21 cellular contexts compared by ENCODE assay signal in genomic region chr4:14234330-14234729, GRCh38.
"Had no signal": no experiment of that assay in that cellular context is flagged by ENCODE, and none has a peak within 500 bp of the region (broad histone marks: within the 10 kb centered on the region; RNA-seq: fewer than 3 reads in every experiment).

No MANE protein-coding gene starts in this region.

- H3K9me3 Mint-ChIP-seq: activated CD4-positive, alpha-beta memory T cell treated with anti-CD3 and anti-CD28 coated beads for 36 hours; activated naive CD4-positive, alpha-beta T cell treated with anti-CD3 and anti-CD28 coated beads, Interleukin-2, amount 10 ng/mL, durations not matched to agents 7 days and 5 days; activated naive CD8-positive, alpha-beta T cell treated with anti-CD3 and anti-CD28 coated beads, Interleukin-2, amount 50 U/mL, for 24 hours; memory B cell had no signal

- H3K4me3 Mint-ChIP-seq: activated B cell treated with CpG ODN at 0.5 μM for 24 hours; activated CD4-positive, alpha-beta memory T cell treated with anti-CD3 and anti-CD28 coated beads for 36 hours; activated CD4-positive, alpha-beta T cell treated with anti-CD3 and anti-CD28 coated beads for 36 hours; activated naive CD4-positive, alpha-beta T cell treated with anti-CD3 and anti-CD28 coated beads, Interleukin-2, amount 10 ng/mL, durations not matched to agents 7 days and 5 days; activated naive CD8-positive, alpha-beta T cell treated with anti-CD3 and anti-CD28 coated beads, Interleukin-2, amount 50 U/mL, for 24 hours; brain; memory B cell; natural killer cell treated with Interleukin-12 subunit alpha and Interleukin-12 subunit beta and Interleukin-15 and Interleukin-18, amount 100 ng/mL, for 72 hours had no signal

- H3K27me3 Mint-ChIP-seq: activated B cell treated with CpG ODN at 0.5 μM for 24 hours; activated CD4-positive, alpha-beta T cell treated with anti-CD3 and anti-CD28 coated beads for 36 hours; activated naive CD4-positive, alpha-beta T cell treated with anti-CD3 and anti-CD28 coated beads, Interleukin-2, amount 10 ng/mL, durations not matched to agents 7 days and 5 days; activated naive CD8-positive, alpha-beta T cell treated with anti-CD3 and anti-CD28 coated beads, Interleukin-2, amount 50 U/mL, for 24 hours; brain; memory B cell; natural killer cell treated with Interleukin-12 subunit alpha and Interleukin-12 subunit beta and Interleukin-15 and Interleukin-18, amount 100 ng/mL, for 72 hours had no signal

- DNase-seq: activated B cell treated with CpG ODN at 0.5 μM for 24 hours; activated CD4-positive, alpha-beta memory T cell treated with anti-CD3 and anti-CD28 coated beads for 36 hours; activated CD4-positive, alpha-beta T cell treated with anti-CD3 and anti-CD28 coated beads for 36 hours; activated naive CD4-positive, alpha-beta T cell treated with anti-CD3 and anti-CD28 coated beads, Interleukin-2, amount 10 ng/mL, durations not matched to agents 7 days and 5 days; activated naive CD8-positive, alpha-beta T cell treated with anti-CD3 and anti-CD28 coated beads, Interleukin-2, amount 50 U/mL, for 24 hours; activated T-cell treated with anti-CD3 and anti-CD28 coated beads, Interleukin-2, amount 50 U/mL, for 48 hours; aorta; central memory CD4-positive, alpha-beta T cell; effector memory CD4-positive, alpha-beta T cell; esophagus squamous epithelium; ovary; spleen; stimulated activated CD4-positive, alpha-beta T cell treated with anti-CD3 and anti-CD28 coated beads, Interleukin-4, amount 100 ng/mL, for 1 hour; stimulated activated naive CD4-positive, alpha-beta T cell treated with Interleukin-2 at 50 U/mL for 16 hours; T-helper 9 cell; upper lobe of right lung had no signal

- H3K27me3 ChIP-seq: esophagus squamous epithelium, hepatocyte, ovary, spleen had no signal

- H3K4me1 ChIP-seq: esophagus squamous epithelium, prostate gland, spleen, upper lobe of right lung had no signal

- H3K4me2 ChIP-seq: hepatocyte had no signal

- H3K36me3 Mint-ChIP-seq: activated CD4-positive, alpha-beta memory T cell treated with anti-CD3 and anti-CD28 coated beads for 36 hours; activated naive CD4-positive, alpha-beta T cell treated with anti-CD3 and anti-CD28 coated beads, Interleukin-2, amount 10 ng/mL, durations not matched to agents 7 days and 5 days; brain; memory B cell; natural killer cell treated with Interleukin-12 subunit alpha and Interleukin-12 subunit beta and Interleukin-15 and Interleukin-18, amount 100 ng/mL, for 72 hours had no signal

- H3K36me3 ChIP-seq: esophagus squamous epithelium, ovary, prostate gland, spleen, upper lobe of right lung had no signal

- H2AFZ ChIP-seq: hepatocyte had no signal

- H3K79me2 ChIP-seq: hepatocyte had no signal

- H3K4me1 Mint-ChIP-seq: activated B cell treated with CpG ODN at 0.5 μM for 24 hours; activated CD4-positive, alpha-beta T cell treated with anti-CD3 and anti-CD28 coated beads for 36 hours; activated naive CD4-positive, alpha-beta T cell treated with anti-CD3 and anti-CD28 coated beads, Interleukin-2, amount 10 ng/mL, durations not matched to agents 7 days and 5 days; activated naive CD8-positive, alpha-beta T cell treated with anti-CD3 and anti-CD28 coated beads, Interleukin-2, amount 50 U/mL, for 24 hours had no signal

- H3K27ac Mint-ChIP-seq: activated B cell treated with CpG ODN at 0.5 μM for 24 hours; activated CD4-positive, alpha-beta memory T cell treated with anti-CD3 and anti-CD28 coated beads for 36 hours; activated CD4-positive, alpha-beta T cell treated with anti-CD3 and anti-CD28 coated beads for 36 hours; activated naive CD4-positive, alpha-beta T cell treated with anti-CD3 and anti-CD28 coated beads, Interleukin-2, amount 10 ng/mL, durations not matched to agents 7 days and 5 days; activated naive CD8-positive, alpha-beta T cell treated with anti-CD3 and anti-CD28 coated beads, Interleukin-2, amount 50 U/mL, for 24 hours; brain; natural killer cell treated with Interleukin-12 subunit alpha and Interleukin-12 subunit beta and Interleukin-15 and Interleukin-18, amount 100 ng/mL, for 72 hours had no signal

- H3K27ac ChIP-seq: esophagus squamous epithelium, hepatocyte, ovary, prostate gland, spleen, upper lobe of right lung had no signal

- H3K9me3 ChIP-seq: esophagus squamous epithelium, ovary, prostate gland, upper lobe of right lung had no signal

- H3K4me3 ChIP-seq: esophagus squamous epithelium, hepatocyte, ovary, prostate gland, spleen, upper lobe of right lung had no signal
